ENCODE assay signal across 3 cellular contexts in genomic region chr2:80610108-80610507, GRCh38.
TF ChIP-seq lines count a peak whose summit lies in the region.

No MANE protein-coding gene starts in this region.

TF ChIP-seq in A549, 52 proteins besides CTCF, POLR2A, EP300 and RAD21:
- TF ChIP-seq MAFK (IDR thresholded peaks at IDR 0.05; ENCODE audit: partially characterized antibody), result peak; percentile 84
- TF ChIP-seq RCOR1 (IDR thresholded peaks at IDR 0.05; ENCODE audit: low read depth, low read length), result no peak
- TF ChIP-seq MAX (IDR thresholded peaks at IDR 0.05), result no peak
- TF ChIP-seq MYC (IDR thresholded peaks at IDR 0.05; ENCODE audit: borderline replicate concordance, low read length), result no peak
TF ChIP-seq in A549: peak in this region for 1.

TF ChIP-seq in IMR-90, 13 proteins besides CTCF, POLR2A, EP300 and RAD21:
- TF ChIP-seq MAFK (IDR thresholded peaks at IDR 0.05; ENCODE audit: low read depth, low read length), result peak; percentile 77
- no peak for TF ChIP-seq CEBPB (IDR thresholded peaks at IDR 0.05; ENCODE audit: low read depth, low read length)

TF ChIP-seq in H1, 55 proteins besides CTCF, POLR2A, EP300 and RAD21:
- TF ChIP-seq MAFK (IDR thresholded peaks at IDR 0.05; ENCODE audit: low read depth, low read length) (peak; percentile 40; the same call in 1 of the 2 replicates), JUND (IDR thresholded peaks at IDR 0.05; ENCODE audit: low read length) (no peak)
